Comparison of ENCODE assay signal across 24 cellular contexts in genomic region chr19:38815059-38816001, GRCh38. TPM values are rescaled to one million over a fixed set of nuclear protein-coding genes. Genes with fewer than 3 reads are reported as not detected.
DNase-seq lines count a peak whose midpoint lies in the region; ATAC-seq and TF ChIP-seq lines count a peak whose summit lies in the region.
"Had no signal": no experiment of that assay in that cellular context is flagged by ENCODE, and none has a peak within 500 bp of the region (broad histone marks: within the 10 kb centered on the region; RNA-seq: fewer than 3 reads in every experiment).

No MANE protein-coding gene starts in this region.

- H3K4me1 ChIP-seq in DND-41 (ENCODE audit: insufficient read depth, low read length) (no peaks in the 10 kb centered on the region), OCI-LY7 (ENCODE audit: insufficient read depth, low read length, poor library complexity, severe bottlenecking) (peaks cover 7% of the 10 kb centered on the region), endodermal cell (ENCODE audit: control insufficient read depth, insufficient read depth, low read length) (no peaks in the 10 kb centered on the region), spleen (peaks cover 0 to 13% (median 7%) of the 10 kb centered on the region in 6 donors)
- H3K4me1 ChIP-seq: SJCRH30 had no signal

- H3K9me2 ChIP-seq in OCI-LY7 (ENCODE audit: insufficient read depth, low read length): no peaks in the 10 kb centered on the region

- POLR2A ChIA-PET in OCI-LY7 (lab: Charles Lee): no interaction called here

- no peak for DNase-seq in DND-41
- no peak for DNase-seq in OCI-LY7 (ENCODE audit: low spot score)
- peak; percentile 65 for DNase-seq in endodermal cell
- peak; percentile 67 for DNase-seq in spleen
- no peak for DNase-seq in activated naive CD8-positive, alpha-beta T cell treated with anti-CD3 and anti-CD28 coated beads for 36 hours
- DNase-seq in NCI-H446 treated with DMSO at 0.1 percent for 48 hours (lab: John Stamatoyannopoulos, UW): no peak
- no peak for DNase-seq in activated CD4-positive, alpha-beta T cell treated with anti-CD3 and anti-CD28 coated beads, Interleukin-2, amount 50 U/mL, for 1 hour
- DNase-seq: activated CD4-positive, alpha-beta memory T cell treated with anti-CD3 and anti-CD28 coated beads, Interleukin-2, amount 10 ng/mL, durations not matched to agents 7 days and 5 days; activated gamma-delta T cell treated with Interleukin-2 at 50 U/mL for 16 hours; dermis blood vessel endothelial cell; erythroblast; left cardiac atrium; mesendoderm; MG63; NCI-H1436 treated with DMSO at 0.1 percent for 48 hours; NCI-H748 treated with DMSO at 0.1 percent for 48 hours; OCI-M1; SJCRH30; stimulated activated CD4-positive, alpha-beta T cell treated with anti-CD3 and anti-CD28 coated beads, Interleukin-1b, Interleukin-23, amount 100 ng/mL, for 48 hours; stimulated activated naive B cell treated with anti-CD40 and anti-IgM and Interleukin-4, amounts not matched to agents 10 μg/mL and 1 μg/mL and 100 μg/mL, for 72 hours; T-helper 17 cell had no signal

- H3K9me3 Mint-ChIP-seq in endodermal cell: peaks cover 3% of the 10 kb centered on the region
- H3K9me3 Mint-ChIP-seq in activated naive CD8-positive, alpha-beta T cell treated with anti-CD3 and anti-CD28 coated beads for 36 hours: no peaks in the 10 kb centered on the region
- H3K9me3 Mint-ChIP-seq: activated CD4-positive, alpha-beta memory T cell treated with anti-CD3 and anti-CD28 coated beads, Interleukin-2, amount 10 ng/mL, durations not matched to agents 7 days and 5 days; natural killer cell treated with Interleukin-12 subunit alpha and Interleukin-12 subunit beta and Interleukin-15 and Interleukin-18, amount 100 ng/mL, for 72 hours; stimulated activated naive B cell treated with anti-CD40 and anti-IgM and Interleukin-4, amounts not matched to agents 10 μg/mL and 1 μg/mL and 100 μg/mL, for 72 hours had no signal

- H3K27ac ChIP-seq in DND-41 (ENCODE audit: low read length) (no peak overlapping the region), OCI-LY7 (ENCODE audit: low read depth, low read length, poor library complexity, severe bottlenecking) (no peak overlapping the region), endodermal cell (ENCODE audit: low read depth, low read length) (no peak overlapping the region), spleen (no peak overlapping the region)
- H3K27ac ChIP-seq: gastroesophageal sphincter, SJCRH30, thoracic aorta had no signal

- H3K4me3 ChIP-seq in DND-41 (ENCODE audit: low read depth in 1 of 2, low read length in 2 of 2) (no peak overlapping the region), OCI-LY7 (ENCODE audit: low read depth, low read length, poor library complexity, severe bottlenecking) (no peak overlapping the region), endodermal cell (ENCODE audit: low read length) (no peak overlapping the region), spleen (no peak overlapping the region)
- H3K4me3 ChIP-seq: gastroesophageal sphincter, MG63, SJCRH30, thoracic aorta had no signal

- CTCF ChIA-PET in OCI-LY7 (lab: Charles Lee; ENCODE audit: unreplicated experiment): no interaction called here

- peak; percentile 24; the same call in 1 of the 3 replicates for ATAC-seq in DND-41 (ENCODE audit: insufficient read depth, low read depth)
- ATAC-seq: gastroesophageal sphincter; left cardiac atrium; natural killer cell treated with Interleukin-12 subunit alpha and Interleukin-12 subunit beta and Interleukin-15 and Interleukin-18, amount 100 ng/mL, for 72 hours; stimulated activated naive B cell treated with anti-CD40 and anti-IgM and Interleukin-4, amounts not matched to agents 10 μg/mL and 1 μg/mL and 100 μg/mL, for 72 hours; T-helper 17 cell had no signal

- intact Hi-C loops in OCI-LY7 (cut with micrococcal nuclease; ENCODE audit: unreplicated experiment) (no loop called here), spleen (cut with DNase I; ENCODE audit: low total_unique reads) (no loop called here)

- H3K9me3 ChIP-seq in DND-41 (ENCODE audit: insufficient read depth, low read length, severe bottlenecking): no peaks in the 10 kb centered on the region
- H3K9me3 ChIP-seq in OCI-LY7 (ENCODE audit: low read length): no peaks in the 10 kb centered on the region
- no peaks in the 10 kb centered on the region for H3K9me3 ChIP-seq in endodermal cell (ENCODE audit: control insufficient read depth, low read length)
- no peaks in the 10 kb centered on the region for H3K9me3 ChIP-seq in spleen
- H3K9me3 ChIP-seq: gastroesophageal sphincter, MG63, SJCRH30, thoracic aorta had no signal

- no peaks in the 10 kb centered on the region for H3K27me3 Mint-ChIP-seq in endodermal cell (ENCODE audit: insufficient read depth)
- H3K27me3 Mint-ChIP-seq in activated naive CD8-positive, alpha-beta T cell treated with anti-CD3 and anti-CD28 coated beads for 36 hours: no peaks in the 10 kb centered on the region
- H3K27me3 Mint-ChIP-seq: activated CD4-positive, alpha-beta memory T cell treated with anti-CD3 and anti-CD28 coated beads, Interleukin-2, amount 10 ng/mL, durations not matched to agents 7 days and 5 days; natural killer cell treated with Interleukin-12 subunit alpha and Interleukin-12 subunit beta and Interleukin-15 and Interleukin-18, amount 100 ng/mL, for 72 hours; stimulated activated naive B cell treated with anti-CD40 and anti-IgM and Interleukin-4, amounts not matched to agents 10 μg/mL and 1 μg/mL and 100 μg/mL, for 72 hours; T-helper 17 cell had no signal

- WGBS in endodermal cell (ENCODE audit: insufficient coverage in 1 of 2, insufficient read length in 1 of 2), 2 experiments: 97% methylated on average over 22 to 34 of the region's 34 CpGs
- WGBS in spleen, 5 donors: 84 to 94% (median 93%) methylated on average over 31 to 34 of the region's 34 CpGs

- H3K79me2 ChIP-seq in DND-41 (ENCODE audit: insufficient read depth, low read length) (no peaks in the 10 kb centered on the region), OCI-LY7 (ENCODE audit: insufficient read depth, low read depth, low read length) (no peaks in the 10 kb centered on the region)

- TF ChIP-seq CTCF in DND-41 (IDR thresholded peaks at IDR 0.05; ENCODE audit: borderline replicate concordance, extremely low read depth, low read length, poor library complexity, severe bottlenecking): no peak
- TF ChIP-seq CTCF in OCI-LY7 (conservative IDR thresholded peaks at IDR 0.05; ENCODE audit: low read length): no peak
- TF ChIP-seq CTCF in endodermal cell (conservative IDR thresholded peaks at IDR 0.05): no peak
- no peak for TF ChIP-seq CTCF in spleen (IDR thresholded peaks at IDR 0.05 in 8 of 11, conservative IDR thresholded peaks at IDR 0.05 in 3 of 11)

- peaks cover 8% of the 10 kb centered on the region for H3K4me1 Mint-ChIP-seq in endodermal cell
- H3K4me1 Mint-ChIP-seq in activated naive CD8-positive, alpha-beta T cell treated with anti-CD3 and anti-CD28 coated beads for 36 hours: no peaks in the 10 kb centered on the region
- H3K4me1 Mint-ChIP-seq: activated CD4-positive, alpha-beta memory T cell treated with anti-CD3 and anti-CD28 coated beads, Interleukin-2, amount 10 ng/mL, durations not matched to agents 7 days and 5 days had no signal

- TSS peak; percentile 95 for BruUV-seq in OCI-LY7 (replicated peaks; lab: Mats Ljungman, UMichigan)

- no peak overlapping the region for H3K9ac ChIP-seq in DND-41 (ENCODE audit: low read depth, low read length)
- H3K9ac ChIP-seq in endodermal cell (ENCODE audit: extremely low read depth, low read length, poor library complexity, severe bottlenecking): no peak overlapping the region

- TF ChIP-seq POLR2A in spleen (IDR thresholded peaks at IDR 0.05): no peak

- H3K4me2 ChIP-seq in DND-41 (ENCODE audit: insufficient read depth, low read length) (no peak overlapping the region), OCI-LY7 (ENCODE audit: low read length) (no peak overlapping the region)

- H4K20me1 ChIP-seq in DND-41 (ENCODE audit: insufficient read depth, low read length) (peaks cover 9% of the 10 kb centered on the region), OCI-LY7 (ENCODE audit: insufficient read depth, low read length) (no peaks in the 10 kb centered on the region)

- H3K27ac Mint-ChIP-seq in endodermal cell: no peak overlapping the region
- H3K27ac Mint-ChIP-seq in activated naive CD8-positive, alpha-beta T cell treated with anti-CD3 and anti-CD28 coated beads for 36 hours: no peak overlapping the region
- H3K27ac Mint-ChIP-seq: activated CD4-positive, alpha-beta memory T cell treated with anti-CD3 and anti-CD28 coated beads, Interleukin-2, amount 10 ng/mL, durations not matched to agents 7 days and 5 days; natural killer cell treated with Interleukin-12 subunit alpha and Interleukin-12 subunit beta and Interleukin-15 and Interleukin-18, amount 100 ng/mL, for 72 hours; stimulated activated naive B cell treated with anti-CD40 and anti-IgM and Interleukin-4, amounts not matched to agents 10 μg/mL and 1 μg/mL and 100 μg/mL, for 72 hours; T-helper 17 cell had no signal

- peaks cover 37% of the 10 kb centered on the region for H3K36me3 Mint-ChIP-seq in endodermal cell (ENCODE audit: low read depth)
- peaks cover 5% of the 10 kb centered on the region for H3K36me3 Mint-ChIP-seq in activated naive CD8-positive, alpha-beta T cell treated with anti-CD3 and anti-CD28 coated beads for 36 hours
- H3K36me3 Mint-ChIP-seq: natural killer cell treated with Interleukin-12 subunit alpha and Interleukin-12 subunit beta and Interleukin-15 and Interleukin-18, amount 100 ng/mL, for 72 hours had no signal

- H3K36me3 ChIP-seq in DND-41 (ENCODE audit: insufficient read depth, low read length) (peaks cover 37% of the 10 kb centered on the region), OCI-LY7 (ENCODE audit: insufficient read depth, low read length) (0 out of 2 replicates have a peak, but pooled peaks cover 9% of the 10 kb centered on the region), endodermal cell (ENCODE audit: control insufficient read depth, insufficient read depth, low read length) (peaks cover 14% of the 10 kb centered on the region), spleen (peaks cover 8 to 67% (median 43%) of the 10 kb centered on the region in 6 donors)

- H3K27me3 ChIP-seq in DND-41 (ENCODE audit: insufficient read depth, low read length, poor library complexity): no peaks in the 10 kb centered on the region
- H3K27me3 ChIP-seq in endodermal cell (ENCODE audit: control insufficient read depth, insufficient read depth, low read length, poor library complexity, severe bottlenecking): no peaks in the 10 kb centered on the region
- no peaks in the 10 kb centered on the region for H3K27me3 ChIP-seq in spleen (replicated peaks in 1 of 7)
- H3K27me3 ChIP-seq: gastroesophageal sphincter, MG63, SJCRH30 had no signal

- H2AFZ ChIP-seq in DND-41 (ENCODE audit: low read depth, low read length): no peak overlapping the region
- no peak overlapping the region for H2AFZ ChIP-seq in OCI-LY7 (ENCODE audit: low read length)

- no peak overlapping the region for H3K4me3 Mint-ChIP-seq in endodermal cell
- H3K4me3 Mint-ChIP-seq in activated naive CD8-positive, alpha-beta T cell treated with anti-CD3 and anti-CD28 coated beads for 36 hours: no peak overlapping the region
- H3K4me3 Mint-ChIP-seq: activated CD4-positive, alpha-beta memory T cell treated with anti-CD3 and anti-CD28 coated beads, Interleukin-2, amount 10 ng/mL, durations not matched to agents 7 days and 5 days; natural killer cell treated with Interleukin-12 subunit alpha and Interleukin-12 subunit beta and Interleukin-15 and Interleukin-18, amount 100 ng/mL, for 72 hours; stimulated activated naive B cell treated with anti-CD40 and anti-IgM and Interleukin-4, amounts not matched to agents 10 μg/mL and 1 μg/mL and 100 μg/mL, for 72 hours; T-helper 17 cell had no signal

RNA-seq across cellular contexts. Expression of gene LGALS4, which starts 2.6 kb away (rescaled TPM):
- total RNA-seq in OCI-LY7 (2014; rRNA removed; shearing (Covaris generic)): 0.70 and 1.0 TPM in 2 replicates
- total RNA-seq in OCI-LY7 (2022) (1.1 and 1.3 TPM in 2 replicates), endodermal cell (under 1 TPM; 0.49 to 0.84 TPM), spleen (1 to 10 TPM; 1.1 to 7.5 (median 2.8) TPM)
- 0.50 TPM for polyA plus RNA-seq in endodermal cell (2013, experiment 1 of 2)
- 0.29 TPM for polyA plus RNA-seq in endodermal cell (2013, experiment 2 of 2)
- 1 to 10 TPM; 2.9 to 9.6 (median 9.3) TPM for polyA plus RNA-seq in spleen
- total RNA-seq in activated naive CD8-positive, alpha-beta T cell treated with anti-CD3 and anti-CD28 coated beads for 36 hours: under 1 TPM; 0.33 to 0.56 TPM
- total RNA-seq: dermis blood vessel endothelial cell had no signal

RNA-seq across cellular contexts. Expression of gene ECH1, which starts 16.3 kb away (rescaled TPM):
- 68.8 and 70.9 TPM in 2 replicates for total RNA-seq in OCI-LY7 (2014; rRNA removed; shearing (Covaris generic))
- total RNA-seq in OCI-LY7 (2022) (124 and 134 TPM in 2 replicates), endodermal cell (100 to 1,000 TPM; 114 to 129 TPM), spleen (100 to 1,000 TPM; 119 to 293 (median 191) TPM)
- polyA plus RNA-seq in endodermal cell (2013, experiment 1 of 2): 72.3 TPM
- 68.9 TPM for polyA plus RNA-seq in endodermal cell (2013, experiment 2 of 2)
- 100 to 1,000 TPM; 196 to 370 (median 216) TPM for polyA plus RNA-seq in spleen
- total RNA-seq in activated naive CD8-positive, alpha-beta T cell treated with anti-CD3 and anti-CD28 coated beads for 36 hours: 100 to 1,000 TPM; 103 to 107 TPM

RNA-seq across cellular contexts. Expression of gene LGALS7B, which starts 26.3 kb away (rescaled TPM):
- not detected in 2 replicates for total RNA-seq in OCI-LY7 (2014; rRNA removed; shearing (Covaris generic))
- total RNA-seq in OCI-LY7 (2022) (not detected in 2 replicates), endodermal cell (not detected), spleen (10 to 100 TPM in 2 of 7 donors, 1 to 10 TPM in 2, not detected in 3; 1.1 to 60.3 (median 17.5) TPM)
- not detected for polyA plus RNA-seq in endodermal cell (2013, experiment 1 of 2)
- not detected for polyA plus RNA-seq in endodermal cell (2013, experiment 2 of 2)
- 100 to 1,000 TPM in 2 of 3 donors, 1 to 10 TPM in 1; 1.1 to 167 (median 116) TPM for polyA plus RNA-seq in spleen
- not detected for total RNA-seq in activated naive CD8-positive, alpha-beta T cell treated with anti-CD3 and anti-CD28 coated beads for 36 hours
- total RNA-seq: activated CD4-positive, alpha-beta memory T cell treated with anti-CD3 and anti-CD28 coated beads, Interleukin-2, amount 10 ng/mL, durations not matched to agents 7 days and 5 days; left cardiac atrium; natural killer cell treated with Interleukin-12 subunit alpha and Interleukin-12 subunit beta and Interleukin-15 and Interleukin-18, amount 100 ng/mL, for 72 hours; SJCRH30; T-helper 17 cell had no signal

RNA-seq across cellular contexts. Expression of gene HNRNPL, which starts 34.5 kb away (rescaled TPM):
- total RNA-seq in OCI-LY7 (2014; rRNA removed; shearing (Covaris generic)): 236 and 263 TPM in 2 replicates
- total RNA-seq in OCI-LY7 (2022) (655 and 706 TPM in 2 replicates), endodermal cell (100 to 1,000 TPM; 607 to 646 TPM), spleen (100 to 1,000 TPM; 188 to 357 (median 294) TPM)
- polyA plus RNA-seq in endodermal cell (2013, experiment 1 of 2): 602 TPM
- 584 TPM for polyA plus RNA-seq in endodermal cell (2013, experiment 2 of 2)
- polyA plus RNA-seq in spleen: 100 to 1,000 TPM; 147 to 175 (median 168) TPM
- 100 to 1,000 TPM; 723 to 728 TPM for total RNA-seq in activated naive CD8-positive, alpha-beta T cell treated with anti-CD3 and anti-CD28 coated beads for 36 hours

RNA-seq across cellular contexts. Expression of gene LGALS7, which starts 42.0 kb away (rescaled TPM):
- not detected in 2 replicates for total RNA-seq in OCI-LY7 (2014; rRNA removed; shearing (Covaris generic))
- total RNA-seq in OCI-LY7 (2022) (not detected in 2 replicates), endodermal cell (1 to 10 TPM in 1 of 2 donors, not detected in 1; 1.8 TPM), spleen (1 to 10 TPM in 1 of 7 donors, not detected in 6; 4.4 TPM)
- polyA plus RNA-seq in endodermal cell (2013, experiment 1 of 2): not detected
- polyA plus RNA-seq in endodermal cell (2013, experiment 2 of 2): not detected
- polyA plus RNA-seq in spleen: 1 to 10 TPM in 2 of 3 donors, under 1 TPM in 1; 0.52 to 7.4 (median 5.1) TPM
- total RNA-seq in activated naive CD8-positive, alpha-beta T cell treated with anti-CD3 and anti-CD28 coated beads for 36 hours: not detected
- total RNA-seq: activated CD4-positive, alpha-beta memory T cell treated with anti-CD3 and anti-CD28 coated beads, Interleukin-2, amount 10 ng/mL, durations not matched to agents 7 days and 5 days; dermis blood vessel endothelial cell; left cardiac atrium; natural killer cell treated with Interleukin-12 subunit alpha and Interleukin-12 subunit beta and Interleukin-15 and Interleukin-18, amount 100 ng/mL, for 72 hours; T-helper 17 cell; thoracic aorta had no signal

Comparison
In these comparisons a context has a peak if more than half of its experiments do, and no peak if none do; other contexts are left out.
1. DNase-seq: peak in endodermal cell (single experiment) and spleen (single experiment); none in DND-41 (single experiment), OCI-LY7 (single experiment), activated naive CD8-positive, alpha-beta T cell treated with anti-CD3 and anti-CD28 coated beads for 36 hours (single experiment), NCI-H446 treated with DMSO at 0.1 percent for 48 hours (single experiment) and activated CD4-positive, alpha-beta T cell treated with anti-CD3 and anti-CD28 coated beads, Interleukin-2, amount 50 U/mL, for 1 hour (single experiment).